Comparison of ENCODE assay signal across 25 cellular contexts in the genomic region with DNA sequence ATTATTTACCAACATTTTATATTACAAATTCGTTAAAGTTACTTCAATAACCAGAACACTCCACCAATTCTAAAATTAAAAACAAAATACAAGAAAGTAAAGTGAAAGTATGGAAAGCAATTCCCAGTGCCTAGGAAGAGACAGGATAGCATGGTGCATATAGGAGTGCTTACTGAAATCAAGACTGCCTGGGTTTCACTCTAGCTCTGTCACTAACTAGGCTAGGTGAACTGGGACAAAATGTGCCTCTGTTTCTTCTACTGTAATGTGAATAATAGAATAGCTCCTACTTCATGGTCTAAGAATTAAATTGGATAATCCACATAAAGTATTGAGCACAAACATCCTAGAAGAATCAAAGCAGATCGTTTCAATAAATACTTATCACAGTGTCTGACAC. TPM values are rescaled to one million over a fixed set of nuclear protein-coding genes. Genes with fewer than 3 reads are reported as not detected.
A peak's percentile ranks its signal among the peaks of the same experiment; 100 is the strongest.
DNase-seq lines count a peak whose midpoint lies in the region; ATAC-seq, FAIRE-seq and TF ChIP-seq lines count a peak whose summit lies in the region.
"Had no signal": no experiment of that assay in that cellular context is flagged by ENCODE, and none has a peak within 500 bp of the region (broad histone marks: within the 10 kb centered on the region; RNA-seq: fewer than 3 reads in every experiment).

No MANE protein-coding gene starts in this region.

- SMC1A ChIA-PET in GM12878 (lab: Charles Lee; ENCODE audit: uncharacterized antibody, unreplicated experiment) = interaction anchor here (0.8 to 2.0 kb wide), 12 partner anchors 9 to 127 kb away, joined by 3 to 11 read pairs (median 4); no protein-coding TSS in a partner anchor

- no peak overlapping the region for H3K14ac ChIP-seq in trophoblast cell (ENCODE audit: low read length)

- H3K4me2 ChIP-seq in GM12878 (ENCODE audit: control insufficient read depth, insufficient read depth) (no peak overlapping the region), trophoblast cell (ENCODE audit: low read length) (no peak overlapping the region)

- H2BK12ac ChIP-seq in trophoblast cell (ENCODE audit: low read length) = no peak overlapping the region

- no peak overlapping the region for H2AK5ac ChIP-seq in trophoblast cell (ENCODE audit: low read length)

- no peaks in the 10 kb centered on the region for H3K9me3 Mint-ChIP-seq in activated T-cell treated with anti-CD3 and anti-CD28 coated beads, Interleukin-2, amount 50 U/mL, for 72 hours
- H3K9me3 Mint-ChIP-seq in stimulated activated memory B cell treated with anti-CD40 and anti-IgM and Interleukin-4, amounts not matched to agents 10 μg/mL and 1 μg/mL and 100 μg/mL, for 72 hours = no peaks in the 10 kb centered on the region

- ATAC-seq in activated T-cell treated with anti-CD3 and anti-CD28 coated beads, Interleukin-2, amount 50 U/mL, for 72 hours (replicated peaks in 1 of 2) = peak; percentile 33 to 36
- ATAC-seq in T-helper 17 cell = no peak
- no peak for ATAC-seq in GM12878
- no peak for ATAC-seq in stimulated activated memory B cell treated with anti-CD40 and anti-IgM and Interleukin-4, amounts not matched to agents 10 μg/mL and 1 μg/mL and 100 μg/mL, for 72 hours
- ATAC-seq in gastroesophageal sphincter = no peak
- no peak for ATAC-seq in gastrocnemius medialis
- ATAC-seq: right lobe of liver, Right ventricle myocardium inferior had no signal

- no peaks in the 10 kb centered on the region for H4K20me1 ChIP-seq in GM12878 (ENCODE audit: control insufficient read depth, insufficient read depth)

- BruUV-seq in GM12878 (replicated peaks; lab: Mats Ljungman, UMichigan) = no TSS peak

- no peak overlapping the region for H3K23ac ChIP-seq in trophoblast cell (ENCODE audit: low read length)

- H3K9me3 ChIP-seq in T-helper 17 cell (ENCODE audit: control insufficient read depth, low read length, poor library complexity, severe bottlenecking) (no peaks in the 10 kb centered on the region), GM12878 (replicated peaks; ENCODE audit: control insufficient read depth, insufficient read depth, low read length) (peaks cover 9% of the 10 kb centered on the region; the same call in 2 of the 3 replicates), gastroesophageal sphincter (no peaks in the 10 kb centered on the region), gastrocnemius medialis (no peaks in the 10 kb centered on the region), trophoblast cell (ENCODE audit: insufficient read depth, low read depth, low read length) (no peaks in the 10 kb centered on the region)
- H3K9me3 ChIP-seq: MG63, right lobe of liver, testis had no signal

- H4K8ac ChIP-seq in trophoblast cell (ENCODE audit: low read depth, low read length) = no peak overlapping the region

- CTCF ChIA-PET in GM12878 (lab: Yijun Ruan, JAX) = interaction anchor here (1.7 kb wide), 1 partner anchor 18 kb away, joined by 3 read pairs; no protein-coding TSS in a partner anchor

- no peak for DNase-seq in activated T-cell treated with anti-CD3 and anti-CD28 coated beads, Interleukin-2, amount 50 U/mL, for 72 hours
- DNase-seq in activated T-cell treated with anti-CD3 and anti-CD28 coated beads, Interleukin-2, amount 50 U/mL, for 1 hour = no peak
- DNase-seq in T-helper 17 cell (no peak), GM12878 (ENCODE audit: low read depth, low spot score) (no peak), gastrocnemius medialis (no peak), trophoblast cell (no peak)
- DNase-seq: activated effector memory CD4-positive, alpha-beta T cell treated with anti-CD3 and anti-CD28 coated beads, Interleukin-2, amount 50 U/mL, for 16 hours; cerebellar nuclear complex; DMS153; GOT3; kidney; MG63; NCI-H1436 treated with DMSO at 0.1 percent for 48 hours; right lobe of liver; stimulated activated CD8-positive, alpha-beta memory T cell treated with anti-CD3 and anti-CD28 coated beads, Interleukin-4, amount 100 ng/mL, for 48 hours; SW 1271; testis had no signal

- no peaks in the 10 kb centered on the region for H3K27me3 Mint-ChIP-seq in activated T-cell treated with anti-CD3 and anti-CD28 coated beads, Interleukin-2, amount 50 U/mL, for 72 hours (ENCODE audit: low read depth)
- no peaks in the 10 kb centered on the region for H3K27me3 Mint-ChIP-seq in T-helper 17 cell
- H3K27me3 Mint-ChIP-seq in stimulated activated memory B cell treated with anti-CD40 and anti-IgM and Interleukin-4, amounts not matched to agents 10 μg/mL and 1 μg/mL and 100 μg/mL, for 72 hours = no peaks in the 10 kb centered on the region

- no peak overlapping the region for H3K18ac ChIP-seq in trophoblast cell (ENCODE audit: low read length)

- H3K4me3 ChIP-seq in GM12878 (no peak overlapping the region), gastroesophageal sphincter (no peak overlapping the region), gastrocnemius medialis (no peak overlapping the region), trophoblast cell (ENCODE audit: low read depth, low read length) (no peak overlapping the region)
- H3K4me3 ChIP-seq: lung, MG63, right lobe of liver, testis had no signal

- POLR2A ChIA-PET in GM12878 (lab: Charles Lee) = no interaction called here

- 80% methylated on average over 2 of the region's 2 CpGs for WGBS in GM12878 (ENCODE audit: insufficient coverage, insufficient replicate concordance, low lambda C conversion rate, missing lambda C conversion rate)
- WGBS in gastroesophageal sphincter (ENCODE audit: low coverage in 1 of 2), 2 donors = 90 to 95% methylated on average over 2 of the region's 2 CpGs
- WGBS in trophoblast cell (ENCODE audit: extremely low coverage, insufficient coverage, insufficient read length) = no CpG with 5 or more reads among the region's 2 CpGs

- H3K27me3 ChIP-seq in GM12878 (replicated peaks in 1 of 2; ENCODE audit: control insufficient read depth in 2 of 2, insufficient read depth in 2 of 2, low read length in 1 of 2) (no peaks in the 10 kb centered on the region), gastroesophageal sphincter (no peaks in the 10 kb centered on the region), gastrocnemius medialis (no peaks in the 10 kb centered on the region), trophoblast cell (ENCODE audit: insufficient read depth, low read length) (no peaks in the 10 kb centered on the region)
- H3K27me3 ChIP-seq: MG63, right lobe of liver, testis had no signal

- H3K9ac ChIP-seq in GM12878 (ENCODE audit: control insufficient read depth, insufficient read depth, low read length) (no peak overlapping the region), trophoblast cell (ENCODE audit: low read length) (no peak overlapping the region)
- H3K9ac ChIP-seq: parathyroid adenoma had no signal

- H4K91ac ChIP-seq in trophoblast cell (ENCODE audit: low read depth, low read length) = no peak overlapping the region

- H3K27ac Mint-ChIP-seq in activated T-cell treated with anti-CD3 and anti-CD28 coated beads, Interleukin-2, amount 50 U/mL, for 72 hours = peak overlapping the region; percentile 87
- H3K27ac Mint-ChIP-seq in T-helper 17 cell = peak overlapping the region; percentile 81
- peak overlapping the region; percentile 87 for H3K27ac Mint-ChIP-seq in stimulated activated memory B cell treated with anti-CD40 and anti-IgM and Interleukin-4, amounts not matched to agents 10 μg/mL and 1 μg/mL and 100 μg/mL, for 72 hours

- TF ChIP-seq CTCF in GM12878 (IDR thresholded peaks at IDR 0.05 in 2 of 3, conservative IDR thresholded peaks at IDR 0.05 in 1 of 3; ENCODE audit: control insufficient read depth in 2 of 3, extremely low read depth in 1 of 3, insufficient read depth in 1 of 3, low read depth in 3 of 3, low read length in 3 of 3) = no peak
- no peak for TF ChIP-seq CTCF in gastroesophageal sphincter (IDR thresholded peaks at IDR 0.05)
- TF ChIP-seq CTCF in gastrocnemius medialis (IDR thresholded peaks at IDR 0.05 in 4 of 5, conservative IDR thresholded peaks at IDR 0.05 in 1 of 5) = no peak

- H3K36me3 ChIP-seq in GM12878 (ENCODE audit: control insufficient read depth in 2 of 2, insufficient read depth in 2 of 2, low read length in 1 of 2) = peaks cover 4 to 38% of the 10 kb centered on the region in 2 experiments
- no peaks in the 10 kb centered on the region for H3K36me3 ChIP-seq in gastroesophageal sphincter
- H3K36me3 ChIP-seq in gastrocnemius medialis = no peaks in the 10 kb centered on the region
- peaks cover 3 to 8% of the 10 kb centered on the region in 2 experiments for H3K36me3 ChIP-seq in trophoblast cell (ENCODE audit: control insufficient read depth in 1 of 2, insufficient read depth in 2 of 2, low read length in 2 of 2)
- H3K36me3 ChIP-seq: right lobe of liver had no signal

- H3K4me1 ChIP-seq in GM12878 (ENCODE audit: control insufficient read depth, insufficient read depth, low read length) = peaks cover 13% of the 10 kb centered on the region
- H3K4me1 ChIP-seq in gastroesophageal sphincter = no peaks in the 10 kb centered on the region
- no peaks in the 10 kb centered on the region for H3K4me1 ChIP-seq in gastrocnemius medialis
- H3K4me1 ChIP-seq in trophoblast cell (ENCODE audit: control insufficient read depth in 1 of 2, insufficient read depth in 2 of 2, low read length in 2 of 2) = no peaks in the 10 kb centered on the region
- H3K4me1 ChIP-seq: parathyroid adenoma, right lobe of liver, testis had no signal

- H3K4me1 Mint-ChIP-seq in activated T-cell treated with anti-CD3 and anti-CD28 coated beads, Interleukin-2, amount 50 U/mL, for 72 hours (ENCODE audit: low read depth) = peaks cover 100% of the 10 kb centered on the region
- peaks cover 57% of the 10 kb centered on the region for H3K4me1 Mint-ChIP-seq in T-helper 17 cell
- peaks cover 57% of the 10 kb centered on the region for H3K4me1 Mint-ChIP-seq in stimulated activated memory B cell treated with anti-CD40 and anti-IgM and Interleukin-4, amounts not matched to agents 10 μg/mL and 1 μg/mL and 100 μg/mL, for 72 hours

- RAD21 ChIA-PET in GM12878 (lab: Charles Lee; ENCODE audit: unreplicated experiment) = interaction anchor here (0.7 to 7.2 kb wide), 8 partner anchors 16 to 128 kb away, joined by 3 to 52 read pairs (median 4); no protein-coding TSS in a partner anchor

- no peak overlapping the region for H4K12ac ChIP-seq in trophoblast cell (ENCODE audit: low read depth, low read length)

- in situ Hi-C loops in GM12878 (cut with MboI) = no loop called here
- in situ Hi-C loops in gastrocnemius medialis (cut with MboI; ENCODE audit: low sequenced_read_pairs in 4 of 4) = no loop called here

- H3K4me3 Mint-ChIP-seq in activated T-cell treated with anti-CD3 and anti-CD28 coated beads, Interleukin-2, amount 50 U/mL, for 72 hours = peak overlapping the region; percentile 52 to 74
- peak overlapping the region; percentile 47 for H3K4me3 Mint-ChIP-seq in T-helper 17 cell
- H3K4me3 Mint-ChIP-seq in stimulated activated memory B cell treated with anti-CD40 and anti-IgM and Interleukin-4, amounts not matched to agents 10 μg/mL and 1 μg/mL and 100 μg/mL, for 72 hours = no peak overlapping the region

- TF ChIP-seq POLR2A in GM12878 (IDR thresholded peaks at IDR 0.05; ENCODE audit: low read depth, low read length) (no peak), gastroesophageal sphincter (IDR thresholded peaks at IDR 0.05) (no peak), gastrocnemius medialis (IDR thresholded peaks at IDR 0.05) (no peak)

- no peak overlapping the region for H3K27ac ChIP-seq in GM12878 (ENCODE audit: control insufficient read depth, insufficient read depth)
- no peak overlapping the region for H3K27ac ChIP-seq in gastroesophageal sphincter
- no peak overlapping the region for H3K27ac ChIP-seq in gastrocnemius medialis
- no peak overlapping the region for H3K27ac ChIP-seq in trophoblast cell (ENCODE audit: low read depth, low read length)
- H3K27ac ChIP-seq: C4-2B, parathyroid adenoma, right lobe of liver, testis had no signal

- H2BK120ac ChIP-seq in trophoblast cell (ENCODE audit: insufficient read depth, low read length, poor library complexity) = no peak overlapping the region

- no peak overlapping the region for H2AFZ ChIP-seq in GM12878 (ENCODE audit: control insufficient read depth, low read depth, low read length)
- H2AFZ ChIP-seq in trophoblast cell (ENCODE audit: insufficient read depth, low read length, poor library complexity) = no peak overlapping the region
- H2AFZ ChIP-seq: parathyroid adenoma had no signal

- TF ChIP-seq EP300 in GM12878 (IDR thresholded peaks at IDR 0.05; ENCODE audit: borderline replicate concordance in 1 of 2, control insufficient read depth in 1 of 2, low read depth in 2 of 2, low read length in 2 of 2) = no peak
- TF ChIP-seq EP300 in gastroesophageal sphincter (IDR thresholded peaks at IDR 0.05) = no peak

- no peak for FAIRE-seq in GM12878 (lab: Jason Lieb, UNC)
- FAIRE-seq: astrocyte, G401.6 had no signal

- no peak overlapping the region for H2BK5ac ChIP-seq in trophoblast cell (ENCODE audit: low read depth, low read length, poor library complexity)

- no peak for TF ChIP-seq RAD21 in GM12878 (IDR thresholded peaks at IDR 0.05; ENCODE audit: insufficient read depth, low read depth, low read length)

- H3K4ac ChIP-seq in trophoblast cell (ENCODE audit: low read depth, low read length) = no peak overlapping the region

- H3K79me2 ChIP-seq in GM12878 (ENCODE audit: control insufficient read depth, insufficient read depth, low read length) (peaks cover 24% of the 10 kb centered on the region), trophoblast cell (ENCODE audit: control insufficient read depth, insufficient read depth, low read length, poor library complexity) (no peaks in the 10 kb centered on the region)
- H3K79me2 ChIP-seq: parathyroid adenoma had no signal

- H3K36me3 Mint-ChIP-seq in activated T-cell treated with anti-CD3 and anti-CD28 coated beads, Interleukin-2, amount 50 U/mL, for 72 hours (ENCODE audit: insufficient read depth in 2 of 2) = peaks cover 16 to 74% of the 10 kb centered on the region in 2 donors
- peaks cover 13% of the 10 kb centered on the region for H3K36me3 Mint-ChIP-seq in T-helper 17 cell (ENCODE audit: low read depth)
- H3K36me3 Mint-ChIP-seq in stimulated activated memory B cell treated with anti-CD40 and anti-IgM and Interleukin-4, amounts not matched to agents 10 μg/mL and 1 μg/mL and 100 μg/mL, for 72 hours = peaks cover 77% of the 10 kb centered on the region

- intact Hi-C loops in GM12878 (cut with micrococcal nuclease; ENCODE audit: unreplicated experiment) (no loop called here), gastrocnemius medialis (cut with DNase I; ENCODE audit: low total_unique reads) (no loop called here)

- no peaks in the 10 kb centered on the region for H3K79me1 ChIP-seq in trophoblast cell (ENCODE audit: low read length)

RNA-seq across cellular contexts. Expression of a gene that starts 22.6 kb away (rescaled TPM):
- total RNA-seq in activated T-cell treated with anti-CD3 and anti-CD28 coated beads, Interleukin-2, amount 50 U/mL, for 72 hours = 100 to 1,000 TPM; 279 to 280 TPM
- total RNA-seq in T-helper 17 cell (100 to 1,000 TPM; 417 to 460 TPM), GM12878 (2014; rRNA removed) (79.5 and 93.8 TPM in 2 replicates), GM12878 (2014; rRNA removed; fragmentation: Illumina TruSeq; extraction: Trizol) (108 and 112 TPM in 2 replicates), GM12878 (2021) (73.3 and 74.2 TPM in 2 replicates), gastroesophageal sphincter (10 to 100 TPM in 2 of 4 donors, 1 to 10 TPM in 2; 3.6 to 21.1 (median 11.9) TPM), gastrocnemius medialis (10 to 100 TPM in 1 of 4 donors, 1 to 10 TPM in 3; 4.4 to 11.5 (median 8.8) TPM)
- total RNA-seq in GM12878 (2013; cell fraction: nucleolus; rRNA removed) = 287 and 297 TPM in 2 replicates
- polyA plus RNA-seq in GM12878 (2011; ENCODE audit: low read depth) = 16.7 TPM
- polyA plus RNA-seq in GM12878 (2011; rRNA removed) (78.5 and 140 TPM in 2 replicates), GM12878 (2014; fragmentation: Illumina TruSeq; extraction: Trizol) (55.3 and 75.5 TPM in 2 replicates), GM12878 (2014; fragmentation: Nextera tagmentation; extraction: Ambion mirVana) (10 to 100 TPM; 21.2 to 28.2 TPM), GM12878 (2014; rRNA removed) (27.6 and 35.5 TPM in 2 replicates), GM12878 (2016; fragmentation: Nextera tagmentation; extraction: Ambion mirVana) (10 to 100 TPM; 46.2 to 52.1 TPM)
- 21.6 and 28.7 TPM in 2 replicates for polyA plus RNA-seq in GM12878 (2011; cell fraction: cytosol; rRNA removed)
- polyA plus RNA-seq in GM12878 (2011; cell fraction: nucleus; rRNA removed) = 22.5 and 24.8 TPM in 2 replicates
- polyA plus RNA-seq in GM12878 (2012) = 34.8 and 37.2 TPM in 2 replicates
- 64.3 and 113 TPM in 2 replicates for polyA minus RNA-seq in GM12878 (2011; rRNA and poly(A)+ RNA removed)
- polyA minus RNA-seq in GM12878 (2011; cell fraction: cytosol; rRNA and poly(A)+ RNA removed) = 42.9 and 44.6 TPM in 2 replicates
- polyA minus RNA-seq in GM12878 (2011; cell fraction: nucleus; rRNA and poly(A)+ RNA removed) = 38.0 and 57.0 TPM in 2 replicates
- 14.5 and 15.1 TPM in 2 replicates for polyA plus RNA-seq in trophoblast cell (2013)

Comparison
In these comparisons a context has a peak if more than half of its experiments do, and no peak if none do; other contexts are left out.
1. ATAC-seq: peak in activated T-cell treated with anti-CD3 and anti-CD28 coated beads, Interleukin-2, amount 50 U/mL, for 72 hours (2 of 2); none in T-helper 17 cell (single experiment), GM12878 (single experiment), stimulated activated memory B cell treated with anti-CD40 and anti-IgM and Interleukin-4, amounts not matched to agents 10 μg/mL and 1 μg/mL and 100 μg/mL, for 72 hours (single experiment), gastroesophageal sphincter (single experiment) and gastrocnemius medialis (0 of 2).
2. Peak in every context shown above with its lines, with median percentiles within 50 percentile points of each other: H3K27ac Mint-ChIP-seq.